Comparison of ENCODE assay signal across 13 cellular contexts in genomic region chr4:98661356-98662054, GRCh38. TPM values are rescaled to one million over a fixed set of nuclear protein-coding genes. Genes with fewer than 3 reads are reported as not detected.
A peak's percentile ranks its signal among the peaks of the same experiment; 100 is the strongest.
DNase-seq lines count a peak whose midpoint lies in the region; ATAC-seq and TF ChIP-seq lines count a peak whose summit lies in the region.
"Had no signal": no experiment of that assay in that cellular context is flagged by ENCODE, and none has a peak within 500 bp of the region (broad histone marks: within the 10 kb centered on the region; RNA-seq: fewer than 3 reads in every experiment).

No MANE protein-coding gene starts in this region.

- DNase-seq in stimulated activated naive CD8-positive, alpha-beta T cell treated with anti-CD3 and anti-CD28 coated beads, Interleukin-15, Interleukin-2, amounts not matched to agents 100 U/mL and 50 U/mL, for 24 hours = no peak
- no peak for DNase-seq in activated T-helper 2 cell treated with anti-CD3 and anti-CD28 coated beads, Interferon-gamma antibody, Interleukin-2, Interleukin-4, amounts not matched to agents 10 μg/mL and 5 μg/mL and 100 μg/mL, durations not matched to agents 14 hours and 24 hours and 36 hours (ENCODE audit: low spot score)
- DNase-seq in left lung (no peak), NCI-H1092 treated with DMSO at 0.1 percent for 48 hours (lab: John Stamatoyannopoulos, UW) (no peak), NCI-H774 (lab: John Stamatoyannopoulos, UW) (no peak)
- DNase-seq: activated CD4-positive, alpha-beta T cell treated with anti-CD3 and anti-CD28 coated beads for 48 hours; NCI-H1417 treated with DMSO at 0.1 percent for 48 hours; Peyer's patch had no signal

- H3K27me3 ChIP-seq in left lung = peaks cover 0 to 32% of the 10 kb centered on the region in 2 donors
- H3K27me3 ChIP-seq: BLaER1 treated with 17β-estradiol and CSF1 and Interleukin-3, amounts not matched to agents 10 nM and 100 nM; Peyer's patch had no signal

- TF ChIP-seq CTCF in left lung (IDR thresholded peaks at IDR 0.05) = no peak

- no peaks in the 10 kb centered on the region for H3K9me3 Mint-ChIP-seq in stimulated activated naive CD8-positive, alpha-beta T cell treated with anti-CD3 and anti-CD28 coated beads, Interleukin-15, Interleukin-2, amounts not matched to agents 100 ng/mL and 50 ng/mL, for 24 hours
- H3K9me3 Mint-ChIP-seq in activated T-helper 2 cell treated with anti-CD3 and anti-CD28 coated beads, Interferon-gamma antibody, Interleukin-2, Interleukin-4, amounts not matched to agents 10 μg/mL and 5 μg/mL and 100 μg/mL, durations not matched to agents 14 hours and 24 hours and 36 hours = peaks cover 17% of the 10 kb centered on the region

- peak overlapping the region; percentile 86 for H3K27ac Mint-ChIP-seq in stimulated activated naive CD8-positive, alpha-beta T cell treated with anti-CD3 and anti-CD28 coated beads, Interleukin-15, Interleukin-2, amounts not matched to agents 100 ng/mL and 50 ng/mL, for 24 hours
- H3K27ac Mint-ChIP-seq in activated T-helper 2 cell treated with anti-CD3 and anti-CD28 coated beads, Interferon-gamma antibody, Interleukin-2, Interleukin-4, amounts not matched to agents 10 μg/mL and 5 μg/mL and 100 μg/mL, durations not matched to agents 14 hours and 24 hours and 36 hours = peak overlapping the region; percentile 53

- no peaks in the 10 kb centered on the region for H3K36me3 Mint-ChIP-seq in stimulated activated naive CD8-positive, alpha-beta T cell treated with anti-CD3 and anti-CD28 coated beads, Interleukin-15, Interleukin-2, amounts not matched to agents 100 ng/mL and 50 ng/mL, for 24 hours (ENCODE audit: low read depth)
- peaks cover 4% of the 10 kb centered on the region for H3K36me3 Mint-ChIP-seq in activated T-helper 2 cell treated with anti-CD3 and anti-CD28 coated beads, Interferon-gamma antibody, Interleukin-2, Interleukin-4, amounts not matched to agents 10 μg/mL and 5 μg/mL and 100 μg/mL, durations not matched to agents 14 hours and 24 hours and 36 hours (ENCODE audit: low read depth)

- H3K4me1 Mint-ChIP-seq in stimulated activated naive CD8-positive, alpha-beta T cell treated with anti-CD3 and anti-CD28 coated beads, Interleukin-15, Interleukin-2, amounts not matched to agents 100 ng/mL and 50 ng/mL, for 24 hours (ENCODE audit: low read depth) = peaks cover 71% of the 10 kb centered on the region
- H3K4me1 Mint-ChIP-seq in activated T-helper 2 cell treated with anti-CD3 and anti-CD28 coated beads, Interferon-gamma antibody, Interleukin-2, Interleukin-4, amounts not matched to agents 10 μg/mL and 5 μg/mL and 100 μg/mL, durations not matched to agents 14 hours and 24 hours and 36 hours (ENCODE audit: low read depth) = peaks cover 62% of the 10 kb centered on the region

- no peaks in the 10 kb centered on the region for H3K27me3 Mint-ChIP-seq in stimulated activated naive CD8-positive, alpha-beta T cell treated with anti-CD3 and anti-CD28 coated beads, Interleukin-15, Interleukin-2, amounts not matched to agents 100 ng/mL and 50 ng/mL, for 24 hours
- H3K27me3 Mint-ChIP-seq in activated T-helper 2 cell treated with anti-CD3 and anti-CD28 coated beads, Interferon-gamma antibody, Interleukin-2, Interleukin-4, amounts not matched to agents 10 μg/mL and 5 μg/mL and 100 μg/mL, durations not matched to agents 14 hours and 24 hours and 36 hours (ENCODE audit: low read depth) = no peaks in the 10 kb centered on the region

- no peak overlapping the region for H3K4me3 ChIP-seq in left lung
- H3K4me3 ChIP-seq: BLaER1 treated with 17β-estradiol and CSF1 and Interleukin-3, amounts not matched to agents 10 nM and 100 nM; Peyer's patch had no signal

- ATAC-seq in stimulated activated naive CD8-positive, alpha-beta T cell treated with anti-CD3 and anti-CD28 coated beads, Interleukin-15, Interleukin-2, amounts not matched to agents 100 U/mL and 50 U/mL, for 24 hours = no peak
- ATAC-seq in left lung (peak; percentile 36), GM21447 (IDR thresholded peaks at IDR 0.05; ENCODE audit: unreplicated experiment) (no peak), HG02588 (IDR thresholded peaks at IDR 0.05; ENCODE audit: unreplicated experiment) (no peak)
- ATAC-seq: left lobe of liver had no signal

- peak overlapping the region in 1 of 2 donors; percentile 9 for H3K27ac ChIP-seq in left lung
- H3K27ac ChIP-seq: BLaER1 treated with 17β-estradiol and CSF1 and Interleukin-3, amounts not matched to agents 10 nM and 100 nM; Peyer's patch had no signal

- peak overlapping the region; percentile 15 for H3K4me3 Mint-ChIP-seq in stimulated activated naive CD8-positive, alpha-beta T cell treated with anti-CD3 and anti-CD28 coated beads, Interleukin-15, Interleukin-2, amounts not matched to agents 100 ng/mL and 50 ng/mL, for 24 hours
- H3K4me3 Mint-ChIP-seq in activated T-helper 2 cell treated with anti-CD3 and anti-CD28 coated beads, Interferon-gamma antibody, Interleukin-2, Interleukin-4, amounts not matched to agents 10 μg/mL and 5 μg/mL and 100 μg/mL, durations not matched to agents 14 hours and 24 hours and 36 hours (ENCODE audit: low read depth) = no peak overlapping the region

- H3K36me3 ChIP-seq in left lung = no peaks in the 10 kb centered on the region
- H3K36me3 ChIP-seq: BLaER1 treated with 17β-estradiol and CSF1 and Interleukin-3, amounts not matched to agents 10 nM and 100 nM; Peyer's patch had no signal

- intact Hi-C loops in activated T-helper 2 cell treated with anti-CD3 and anti-CD28 coated beads, Interferon-gamma antibody, Interleukin-2, Interleukin-4, amounts not matched to agents 10 μg/mL and 5 μg/mL and 100 μg/mL, durations not matched to agents 14 hours and 24 hours and 36 hours (cut with micrococcal nuclease) = loop anchor here (2.0 to 10.0 kb wide), 10 partner anchors 45 to 1193 kb away; partner anchors contain the start of genes ADH5, RAP1GDS1 and STPG2
- intact Hi-C loops in left lung (cut with DNase I) = loop anchor here in 1 of 2 donors (10.0 kb wide), 1 partner anchor 187 kb away; no protein-coding TSS in a partner anchor

- H3K4me1 ChIP-seq in left lung = peaks cover 11 to 29% of the 10 kb centered on the region in 2 donors

- H3K9me3 ChIP-seq in left lung = no peaks in the 10 kb centered on the region
- H3K9me3 ChIP-seq: Peyer's patch had no signal

RNA-seq across cellular contexts. Expression of gene TSPAN5, which starts 3.1 kb away (rescaled TPM):
- total RNA-seq in activated T-helper 2 cell treated with anti-CD3 and anti-CD28 coated beads, Interferon-gamma antibody, Interleukin-2, Interleukin-4, amounts not matched to agents 10 μg/mL and 5 μg/mL and 100 μg/mL, durations not matched to agents 14 hours and 24 hours and 36 hours = 21.1 and 24.4 TPM in 2 replicates
- total RNA-seq in left lung = 10 to 100 TPM; 11.9 to 16.9 TPM
